In genomic region chr7:35700865-35701264, GRCh38 we compare ENCODE assay signal across 1 cellular context.
TF ChIP-seq lines count a peak whose summit lies in the region.

No MANE protein-coding gene starts in this region.

TF ChIP-seq in IMR-90, 13 proteins besides CTCF, POLR2A, EP300 and RAD21 (continued from another document):
- TF ChIP-seq ELK1 (IDR thresholded peaks at IDR 0.05; ENCODE audit: borderline replicate concordance, low read depth, low read length) (no peak), BHLHE40 (IDR thresholded peaks at IDR 0.05; ENCODE audit: low read depth, low read length) (no peak), FOS (IDR thresholded peaks at IDR 0.05; ENCODE audit: low read depth, low read length) (no peak), CHD1 (IDR thresholded peaks at IDR 0.05; ENCODE audit: low read depth, low read length) (no peak), MAFK (IDR thresholded peaks at IDR 0.05; ENCODE audit: low read depth, low read length) (no peak), CEBPB (IDR thresholded peaks at IDR 0.05; ENCODE audit: low read depth, low read length) (no peak), RFX5 (IDR thresholded peaks at IDR 0.05; ENCODE audit: low read depth, low read length) (no peak), USF2 (IDR thresholded peaks at IDR 0.05; ENCODE audit: low read depth, low read length) (no peak), SMC3 (IDR thresholded peaks at IDR 0.05; ENCODE audit: low read depth, low read length) (no peak), RCOR1 (IDR thresholded peaks at IDR 0.05; ENCODE audit: insufficient replicate concordance, low read length) (no peak)
TF ChIP-seq in IMR-90: peak in this region for 0.
